In genomic region chr13:23822252-23822824, GRCh38 we compare ENCODE assay signal across 12 cellular contexts.
"Had no signal": no experiment of that assay in that cellular context is flagged by ENCODE, and none has a peak within 500 bp of the region (broad histone marks: within the 10 kb centered on the region; RNA-seq: fewer than 3 reads in every experiment).

No MANE protein-coding gene starts in this region.

- DNase-seq: activated CD4-positive, alpha-beta T cell treated with anti-CD3 and anti-CD28 coated beads, Interleukin-2, amount 50 U/mL, for 4 hours; activated naive CD4-positive, alpha-beta T cell treated with anti-CD3 and anti-CD28 coated beads, Interleukin-2, amount 10 ng/mL, durations not matched to agents 7 days and 5 days; activated T-cell treated with anti-CD3 and anti-CD28 coated beads for 4 hours; gastrocnemius medialis; nephron progenitor cell; sigmoid colon; stimulated activated CD4-positive, alpha-beta T cell treated with anti-CD3 and anti-CD28 coated beads, Interleukin-12 subunit alpha, Interleukin-12 subunit beta, amount 100 ng/mL, for 4 hours; stimulated activated CD4-positive, alpha-beta T cell treated with anti-CD3 and anti-CD28 coated beads, Interleukin-2, amount 100 ng/mL, for 24 hours; thyroid gland had no signal

- H3K9me3 ChIP-seq: esophagus muscularis mucosa, gastrocnemius medialis, sigmoid colon, thyroid gland had no signal

- H3K36me3 ChIP-seq: cardiac muscle cell, gastrocnemius medialis, thyroid gland had no signal

- H3K4me1 ChIP-seq: esophagus muscularis mucosa, gastrocnemius medialis, sigmoid colon, thyroid gland had no signal

- H3K27me3 ChIP-seq: cardiac muscle cell, esophagus muscularis mucosa, gastrocnemius medialis, sigmoid colon, thyroid gland had no signal

- H3K27ac ChIP-seq: cardiac muscle cell, esophagus muscularis mucosa, gastrocnemius medialis, sigmoid colon, SK-N-MC, thyroid gland had no signal

- H3K4me3 ChIP-seq: cardiac muscle cell, esophagus muscularis mucosa, gastrocnemius medialis, sigmoid colon, SK-N-MC, thyroid gland had no signal
